ENCODE assay signal across 8 cellular contexts in genomic region chr3:71444028-71444860, GRCh38.
DNase-seq lines count a peak whose midpoint lies in the region; ATAC-seq and TF ChIP-seq lines count a peak whose summit lies in the region.

No MANE protein-coding gene starts in this region.

- WGBS in psoas muscle, 3 donors: 71 to 77% (median 75%) methylated on average over 17 of the region's 17 CpGs

- H3K36me3 ChIP-seq in KOPT-K1 (ENCODE audit: insufficient read depth, low read length): no peaks in the 10 kb centered on the region
- no peaks in the 10 kb centered on the region for H3K36me3 ChIP-seq in psoas muscle (ENCODE audit: insufficient read depth in 1 of 2, low read depth in 1 of 2)

- no peaks in the 10 kb centered on the region for H3K27me3 ChIP-seq in psoas muscle (ENCODE audit: insufficient read depth in 3 of 3, low read length in 2 of 3)

- H3K27ac ChIP-seq in KOPT-K1 (ENCODE audit: low read depth, low read length, poor library complexity, severe bottlenecking) (peak overlapping the region; percentile 95), psoas muscle (peak overlapping the region; percentile 18)

- H3K9me3 ChIP-seq in KOPT-K1 (ENCODE audit: insufficient read depth, low read length, poor library complexity, severe bottlenecking): no peaks in the 10 kb centered on the region
- no peaks in the 10 kb centered on the region for H3K9me3 ChIP-seq in psoas muscle

- ATAC-seq in GM21737 (IDR thresholded peaks at IDR 0.05; ENCODE audit: unreplicated experiment) (peak; percentile 88), esophagus mucosa (peak; percentile 73), psoas muscle (no peak)

- no peak for TF ChIP-seq CTCF in psoas muscle (IDR thresholded peaks at IDR 0.05)

- peaks cover 16% of the 10 kb centered on the region for H3K4me1 ChIP-seq in psoas muscle

- no peak overlapping the region for H3K4me3 ChIP-seq in psoas muscle

- DNase-seq in GM04504 (ENCODE audit: low read depth): peak; percentile 32
- DNase-seq in activated CD4-positive, alpha-beta T cell treated with anti-CD3 and anti-CD28 coated beads, Interleukin-2, amount 50 U/mL, for 4 hours: peak; percentile 36 to 42
- DNase-seq in psoas muscle: peak; percentile 27 to 61
- DNase-seq in NCI-H2081 treated with DMSO at 0.1 percent for 48 hours (lab: John Stamatoyannopoulos, UW): no peak
- DNase-seq in NCI-H2227 treated with DMSO at 0.1 percent for 48 hours (lab: John Stamatoyannopoulos, UW): no peak

- intact Hi-C loops in psoas muscle (cut with DNase I): no loop called here

Comparison
In these comparisons a context has a peak if more than half of its experiments do, and no peak if none do; other contexts are left out.
1. DNase-seq: peak in GM04504 (single experiment), activated CD4-positive, alpha-beta T cell treated with anti-CD3 and anti-CD28 coated beads, Interleukin-2, amount 50 U/mL, for 4 hours (2 of 2) and psoas muscle (2 of 2); none in NCI-H2081 treated with DMSO at 0.1 percent for 48 hours (single experiment) and NCI-H2227 treated with DMSO at 0.1 percent for 48 hours (single experiment).
2. ATAC-seq: peak in GM21737 (single experiment) and esophagus mucosa (single experiment); none in psoas muscle (0 of 4).